8 cellular contexts compared by ENCODE assay signal in genomic region chr16:69123894-69124293, GRCh38. TPM values are rescaled to one million over a fixed set of nuclear protein-coding genes. Genes with fewer than 3 reads are reported as not detected.
DNase-seq lines count a peak whose midpoint lies in the region; ATAC-seq and TF ChIP-seq lines count a peak whose summit lies in the region.

No MANE protein-coding gene starts in this region.

- H3K4me1 ChIP-seq in lung (ENCODE audit: control insufficient read depth in 2 of 2, insufficient read depth in 2 of 2, low read length in 2 of 2): peaks cover 0 to 4% of the 10 kb centered on the region in 2 donors

- no peak overlapping the region for H3K27ac ChIP-seq in lung (ENCODE audit: low read depth in 1 of 2, low read length in 1 of 2)

- H3K36me3 Mint-ChIP-seq in WTC11: peaks cover 38% of the 10 kb centered on the region
- H3K36me3 Mint-ChIP-seq in stimulated activated memory B cell treated with anti-CD40 and anti-IgM and Interleukin-4, amounts not matched to agents 10 μg/mL and 1 μg/mL and 100 μg/mL, for 72 hours: peaks cover 26% of the 10 kb centered on the region

- no peak overlapping the region for H3K4me3 Mint-ChIP-seq in WTC11
- no peak overlapping the region for H3K4me3 Mint-ChIP-seq in stimulated activated memory B cell treated with anti-CD40 and anti-IgM and Interleukin-4, amounts not matched to agents 10 μg/mL and 1 μg/mL and 100 μg/mL, for 72 hours

- peaks cover 16 to 26% of the 10 kb centered on the region in 2 donors for H3K36me3 ChIP-seq in lung (ENCODE audit: control insufficient read depth in 2 of 2, insufficient read depth in 2 of 2, low read length in 2 of 2)

- no peaks in the 10 kb centered on the region for H3K9me3 Mint-ChIP-seq in WTC11
- no peaks in the 10 kb centered on the region for H3K9me3 Mint-ChIP-seq in stimulated activated memory B cell treated with anti-CD40 and anti-IgM and Interleukin-4, amounts not matched to agents 10 μg/mL and 1 μg/mL and 100 μg/mL, for 72 hours

- H3K27ac Mint-ChIP-seq in WTC11: 0 out of 2 replicates have a peak overlapping the region, but pooled peaks have one; percentile 76
- no peak overlapping the region for H3K27ac Mint-ChIP-seq in stimulated activated memory B cell treated with anti-CD40 and anti-IgM and Interleukin-4, amounts not matched to agents 10 μg/mL and 1 μg/mL and 100 μg/mL, for 72 hours

- 80 to 81% methylated on average over 3 of the region's 3 CpGs for WGBS in lung, 2 donors

- TF ChIP-seq CTCF in WTC11 (IDR thresholded peaks at IDR 0.05) (peak; percentile 53), choroid plexus epithelial cell (conservative IDR thresholded peaks at IDR 0.05; ENCODE audit: low read depth, low read length) (peak; percentile 70), lung (IDR thresholded peaks at IDR 0.05; ENCODE audit: control extremely low read depth, extremely low read depth) (peak; percentile 74)

- H3K4me1 Mint-ChIP-seq in WTC11: no peaks in the 10 kb centered on the region
- H3K4me1 Mint-ChIP-seq in stimulated activated memory B cell treated with anti-CD40 and anti-IgM and Interleukin-4, amounts not matched to agents 10 μg/mL and 1 μg/mL and 100 μg/mL, for 72 hours: peaks cover 14% of the 10 kb centered on the region

- ATAC-seq in WTC11 (peak; percentile 32), lung (ENCODE audit: insufficient read depth, low FRiP score) (peak; percentile 46)
- peak; percentile 53 for ATAC-seq in stimulated activated memory B cell treated with anti-CD40 and anti-IgM and Interleukin-4, amounts not matched to agents 10 μg/mL and 1 μg/mL and 100 μg/mL, for 72 hours

- CTCF ChIA-PET in WTC11 (lab: Charles Lee): interaction anchor here (0.6 to 5.9 kb wide), 25 partner anchors 9 to 371 kb away, joined by 3 to 49 read pairs (median 3); partner anchors contain the start of genes CHTF8, HAS3 and UTP4

- DNase-seq in activated effector memory CD4-positive, alpha-beta T cell treated with anti-CD3 and anti-CD28 coated beads, Interleukin-2, amount 50 U/mL, for 16 hours: peak; percentile 82
- DNase-seq in activated effector memory CD4-positive, alpha-beta T cell treated with Interleukin-2 at 50 U/mL for 16 hours: no peak
- DNase-seq in NCI-H2196 (lab: John Stamatoyannopoulos, UW; ENCODE audit: unreplicated experiment): peak; percentile 30
- DNase-seq in WTC11 (ENCODE audit: low spot score): peak; percentile 50
- DNase-seq in choroid plexus epithelial cell (ENCODE audit: low read depth): peak; percentile 86
- DNase-seq in lung (ENCODE audit: low spot score): no peak
- no peak for DNase-seq in T1000 (lab: John Stamatoyannopoulos, UW)

- no peaks in the 10 kb centered on the region for H3K9me3 ChIP-seq in lung (ENCODE audit: control insufficient read depth in 2 of 2, insufficient read depth in 1 of 2, low read length in 1 of 2)

- POLR2A ChIA-PET in WTC11 (lab: Charles Lee): interaction anchor here (1.0 kb wide), 1 partner anchor 15 kb away, joined by 3 read pairs; no protein-coding TSS in a partner anchor

- no peaks in the 10 kb centered on the region for H3K27me3 ChIP-seq in lung (ENCODE audit: control insufficient read depth, insufficient read depth)

- H3K4me3 ChIP-seq in choroid plexus epithelial cell (ENCODE audit: low read depth, low read length): no peak overlapping the region
- H3K4me3 ChIP-seq in lung: no peak overlapping the region

- H3K27me3 Mint-ChIP-seq in WTC11 (ENCODE audit: low read depth): no peaks in the 10 kb centered on the region
- no peaks in the 10 kb centered on the region for H3K27me3 Mint-ChIP-seq in stimulated activated memory B cell treated with anti-CD40 and anti-IgM and Interleukin-4, amounts not matched to agents 10 μg/mL and 1 μg/mL and 100 μg/mL, for 72 hours

TF ChIP-seq in WTC11, 78 proteins besides CTCF, POLR2A, EP300 and RAD21 (continues in another document):
- TF ChIP-seq, protein P1, sequence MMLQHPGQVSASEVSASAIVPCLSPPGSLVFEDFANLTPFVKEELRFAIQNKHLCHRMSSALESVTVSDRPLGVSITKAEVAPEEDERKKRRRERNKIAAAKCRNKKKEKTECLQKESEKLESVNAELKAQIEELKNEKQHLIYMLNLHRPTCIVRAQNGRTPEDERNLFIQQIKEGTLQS (CRISPR knock-in tag; conservative IDR thresholded peaks at IDR 0.05): no peak
- TF ChIP-seq HMGA2 (CRISPR knock-in tag; IDR thresholded peaks at IDR 0.05) (no peak), ZBTB21 (CRISPR knock-in tag; IDR thresholded peaks at IDR 0.05; ENCODE audit: borderline replicate concordance) (no peak), FOXK1 (CRISPR knock-in tag; IDR thresholded peaks at IDR 0.05) (no peak), SOX15 (CRISPR knock-in tag; IDR thresholded peaks at IDR 0.05) (no peak), E2F4 (CRISPR knock-in tag; IDR thresholded peaks at IDR 0.05; ENCODE audit: borderline replicate concordance, low read depth) (no peak), PRDM15 (CRISPR knock-in tag; IDR thresholded peaks at IDR 0.05) (no peak), MLX (CRISPR knock-in tag; IDR thresholded peaks at IDR 0.05) (no peak), ZNF263 (CRISPR knock-in tag; IDR thresholded peaks at IDR 0.05; ENCODE audit: low read depth) (no peak)
- TF ChIP-seq, protein P2, sequence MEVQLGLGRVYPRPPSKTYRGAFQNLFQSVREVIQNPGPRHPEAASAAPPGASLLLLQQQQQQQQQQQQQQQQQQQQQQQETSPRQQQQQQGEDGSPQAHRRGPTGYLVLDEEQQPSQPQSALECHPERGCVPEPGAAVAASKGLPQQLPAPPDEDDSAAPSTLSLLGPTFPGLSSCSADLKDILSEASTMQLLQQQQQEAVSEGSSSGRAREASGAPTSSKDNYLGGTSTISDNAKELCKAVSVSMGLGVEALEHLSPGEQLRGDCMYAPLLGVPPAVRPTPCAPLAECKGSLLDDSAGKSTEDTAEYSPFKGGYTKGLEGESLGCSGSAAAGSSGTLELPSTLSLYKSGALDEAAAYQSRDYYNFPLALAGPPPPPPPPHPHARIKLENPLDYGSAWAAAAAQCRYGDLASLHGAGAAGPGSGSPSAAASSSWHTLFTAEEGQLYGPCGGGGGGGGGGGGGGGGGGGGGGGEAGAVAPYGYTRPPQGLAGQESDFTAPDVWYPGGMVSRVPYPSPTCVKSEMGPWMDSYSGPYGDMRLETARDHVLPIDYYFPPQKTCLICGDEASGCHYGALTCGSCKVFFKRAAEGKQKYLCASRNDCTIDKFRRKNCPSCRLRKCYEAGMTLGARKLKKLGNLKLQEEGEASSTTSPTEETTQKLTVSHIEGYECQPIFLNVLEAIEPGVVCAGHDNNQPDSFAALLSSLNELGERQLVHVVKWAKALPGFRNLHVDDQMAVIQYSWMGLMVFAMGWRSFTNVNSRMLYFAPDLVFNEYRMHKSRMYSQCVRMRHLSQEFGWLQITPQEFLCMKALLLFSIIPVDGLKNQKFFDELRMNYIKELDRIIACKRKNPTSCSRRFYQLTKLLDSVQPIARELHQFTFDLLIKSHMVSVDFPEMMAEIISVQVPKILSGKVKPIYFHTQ (CRISPR knock-in tag; IDR thresholded peaks at IDR 0.05): no peak

RNA-seq across cellular contexts. Expression of gene CHTF8, which starts 8.5 kb away (rescaled TPM):
- 115 to 134 TPM (median 132 TPM) in 3 replicates for total RNA-seq in WTC11 (2021)
- 100 to 1,000 TPM in 1 of 2 donors, 10 to 100 TPM in 1; 92.5 to 101 TPM for total RNA-seq in lung
- 10 to 100 TPM; 26.0 to 70.5 TPM for polyA plus RNA-seq in lung

RNA-seq across cellular contexts. Expression of gene UTP4, which starts 8.6 kb away (rescaled TPM):
- total RNA-seq in WTC11 (2021) (71.0 to 85.7 TPM (median 74.4 TPM) in 3 replicates), lung (10 to 100 TPM; 18.1 to 34.5 TPM)
- polyA plus RNA-seq in lung: 10 to 100 TPM; 21.4 to 30.5 TPM

RNA-seq across cellular contexts. Expression of gene HAS3, which starts 18.4 kb away (rescaled TPM):
- total RNA-seq in WTC11 (2021): 54.4 to 66.9 TPM (median 56.0 TPM) in 3 replicates
- 10 to 100 TPM; 24.0 to 37.5 TPM for total RNA-seq in lung
- 10 to 100 TPM in 1 of 2 donors, 1 to 10 TPM in 1; 5.1 to 14.0 TPM for polyA plus RNA-seq in lung

Comparison
In these comparisons a context has a peak if more than half of its experiments do, and no peak if none do; other contexts are left out.
1. DNase-seq: peak in activated effector memory CD4-positive, alpha-beta T cell treated with anti-CD3 and anti-CD28 coated beads, Interleukin-2, amount 50 U/mL, for 16 hours (single experiment), NCI-H2196 (single experiment), WTC11 (single experiment) and choroid plexus epithelial cell (single experiment); none in activated effector memory CD4-positive, alpha-beta T cell treated with Interleukin-2 at 50 U/mL for 16 hours (single experiment), lung (single experiment) and T1000 (single experiment).
2. Peak in every context shown above with its lines, with median percentiles within 50 percentile points of each other: ATAC-seq and CTCF ChIP-seq.